1 cellular context compared by ENCODE assay signal in genomic region chr20:62344782-62345181, GRCh38.
TF ChIP-seq lines count a peak whose summit lies in the region.

No MANE protein-coding gene starts in this region.

TF ChIP-seq in IMR-90, 13 proteins besides CTCF, POLR2A, EP300 and RAD21:
- TF ChIP-seq BHLHE40 (IDR thresholded peaks at IDR 0.05; ENCODE audit: low read depth, low read length) (peak; percentile 63; the same call in 1 of the 2 replicates), RCOR1 (IDR thresholded peaks at IDR 0.05; ENCODE audit: insufficient replicate concordance, low read length) (no peak), SMC3 (IDR thresholded peaks at IDR 0.05; ENCODE audit: low read depth, low read length) (no peak), MXI1 (IDR thresholded peaks at IDR 0.05; ENCODE audit: borderline replicate concordance, low read depth, low read length) (peak; percentile 37; the same call in 1 of the 2 replicates), MAZ (IDR thresholded peaks at IDR 0.05; ENCODE audit: borderline replicate concordance, low read depth, low read length) (no peak), FOS (IDR thresholded peaks at IDR 0.05; ENCODE audit: low read depth, low read length) (peak; percentile 7; the same call in 1 of the 2 replicates), MAFK (IDR thresholded peaks at IDR 0.05; ENCODE audit: low read depth, low read length) (no peak), CEBPB (IDR thresholded peaks at IDR 0.05; ENCODE audit: low read depth, low read length) (peak; percentile 66)
